ENCODE assay signal across 1 cellular context in the genomic region with DNA sequence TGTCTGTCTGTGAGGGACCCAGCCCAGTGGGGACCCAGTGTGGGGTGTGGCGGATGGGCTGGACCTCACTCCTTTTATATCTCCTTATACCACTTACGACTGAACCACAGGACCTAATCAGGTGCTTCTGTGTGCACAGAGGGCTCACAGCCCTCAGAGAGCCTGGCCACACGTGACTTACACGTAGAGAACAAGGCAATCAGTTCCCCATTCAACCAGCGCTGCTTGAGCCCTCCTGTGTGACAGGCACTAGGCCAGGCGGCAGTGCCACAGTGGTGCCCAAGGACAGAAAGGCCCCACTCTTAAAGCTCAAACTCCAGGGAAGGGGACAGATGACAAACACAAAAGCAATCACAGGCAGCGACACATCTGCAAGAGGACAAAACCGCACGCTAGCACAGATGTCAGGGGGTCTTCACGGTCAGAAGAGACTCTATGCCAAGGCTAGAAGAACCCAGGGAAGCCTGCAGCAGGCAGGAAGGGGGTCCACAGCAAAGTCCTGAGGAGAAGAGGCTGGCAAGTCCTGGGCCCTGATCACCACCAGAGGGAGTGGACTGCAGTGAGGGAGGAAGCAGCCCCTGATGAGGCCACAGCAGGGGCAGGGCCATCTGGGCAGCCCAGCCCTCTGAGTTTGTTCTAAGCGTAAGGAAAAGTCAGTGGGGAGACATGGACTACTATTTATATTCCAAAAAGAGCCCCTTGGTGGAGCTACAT.
TF ChIP-seq lines count a peak whose summit lies in the region.

No MANE protein-coding gene starts in this region.

TF ChIP-seq in H1, 55 proteins besides CTCF, POLR2A, EP300 and RAD21:
- TF ChIP-seq SP1 (IDR thresholded peaks at IDR 0.05; ENCODE audit: low read depth, low read length), result no peak
- no peak for TF ChIP-seq TEAD4 (IDR thresholded peaks at IDR 0.05; ENCODE audit: low read depth, low read length)
- no peak for TF ChIP-seq BRCA1 (IDR thresholded peaks at IDR 0.05; ENCODE audit: low read depth, low read length)
- no peak for TF ChIP-seq RBBP5 (IDR thresholded peaks at IDR 0.05; ENCODE audit: borderline replicate concordance, low read depth, low read length)
- no peak for TF ChIP-seq EZH2 (IDR thresholded peaks at IDR 0.05; ENCODE audit: low read depth, low read length, severe bottlenecking)
- TF ChIP-seq ZNF274 (IDR thresholded peaks at IDR 0.05; ENCODE audit: borderline replicate concordance, extremely low read depth, low read length), result no peak
- TF ChIP-seq KDM4A (IDR thresholded peaks at IDR 0.05; ENCODE audit: low read depth, low read length, severe bottlenecking), result no peak
